ENCODE assay signal across 8 cellular contexts in genomic region chr6:133040025-133040838, GRCh38.
DNase-seq lines count a peak whose midpoint lies in the region; ATAC-seq and TF ChIP-seq lines count a peak whose summit lies in the region.

No MANE protein-coding gene starts in this region.

- no peak overlapping the region for H3K27ac Mint-ChIP-seq in activated CD8-positive, alpha-beta T cell treated with anti-CD3 and anti-CD28 coated beads for 36 hours

- no peaks in the 10 kb centered on the region for H3K36me3 ChIP-seq in SK-N-MC (ENCODE audit: insufficient read depth, low read length)

- no peaks in the 10 kb centered on the region for H3K36me3 Mint-ChIP-seq in activated CD8-positive, alpha-beta T cell treated with anti-CD3 and anti-CD28 coated beads for 36 hours (ENCODE audit: low read depth)

- H3K4me3 ChIP-seq in AG04450 (ENCODE audit: low read depth, low read length) (no peak overlapping the region), SK-N-MC (no peak overlapping the region; the same call in 1 of the 2 replicates)

- CTCF ChIA-PET in AG04450 (lab: Charles Lee), result interaction anchor here (0.6 to 1.6 kb wide), 13 partner anchors 11 to 512 kb away, joined by 3 to 10 read pairs (median 3); no protein-coding TSS in a partner anchor
- CTCF ChIA-PET in activated CD8-positive, alpha-beta T cell treated with anti-CD3 and anti-CD28 coated beads for 36 hours (lab: Charles Lee), result no interaction called here

- H3K4me1 Mint-ChIP-seq in activated CD8-positive, alpha-beta T cell treated with anti-CD3 and anti-CD28 coated beads for 36 hours (ENCODE audit: low read depth), result no peaks in the 10 kb centered on the region

- H3K9me3 ChIP-seq in AG04450 (ENCODE audit: control insufficient read depth, insufficient read depth, low read length) (no peaks in the 10 kb centered on the region), SK-N-MC (ENCODE audit: low read depth, low read length) (no peaks in the 10 kb centered on the region)

- POLR2A ChIA-PET in AG04450 (lab: Yijun Ruan, JAX), result no interaction called here
- POLR2A ChIA-PET in activated CD8-positive, alpha-beta T cell treated with anti-CD3 and anti-CD28 coated beads for 36 hours (lab: Charles Lee), result no interaction called here

- H3K27me3 Mint-ChIP-seq in activated CD8-positive, alpha-beta T cell treated with anti-CD3 and anti-CD28 coated beads for 36 hours, result peaks cover 6% of the 10 kb centered on the region

- no peak overlapping the region for H3K27ac ChIP-seq in AG04450 (ENCODE audit: low read depth, low read length)
- H3K27ac ChIP-seq in SK-N-MC, result 0 out of 2 replicates have a peak overlapping the region, but pooled peaks have one; percentile 13

- no peaks in the 10 kb centered on the region for H3K27me3 ChIP-seq in AG04450 (ENCODE audit: control insufficient read depth, insufficient read depth, low read length)

- peak; percentile 55 for ATAC-seq in GM18867 (IDR thresholded peaks at IDR 0.05; ENCODE audit: unreplicated experiment)
- ATAC-seq in activated CD8-positive, alpha-beta T cell treated with anti-CD3 and anti-CD28 coated beads for 36 hours, result no peak

- no peak overlapping the region for H3K4me3 Mint-ChIP-seq in activated CD8-positive, alpha-beta T cell treated with anti-CD3 and anti-CD28 coated beads for 36 hours

- peak; percentile 71 for TF ChIP-seq CTCF in AG04450 (IDR thresholded peaks at IDR 0.05; ENCODE audit: low read depth, low read length)
- no peak for TF ChIP-seq CTCF in activated CD8-positive, alpha-beta T cell treated with anti-CD3 and anti-CD28 coated beads for 36 hours (IDR thresholded peaks at IDR 0.05)

- no peaks in the 10 kb centered on the region for H3K9me3 Mint-ChIP-seq in activated CD8-positive, alpha-beta T cell treated with anti-CD3 and anti-CD28 coated beads for 36 hours

- DNase-seq in AG04450 (ENCODE audit: low read depth, low spot score) (no peak), SK-N-MC (ENCODE audit: low read depth, low spot score) (peak; percentile 24), hepatic stellate cell (ENCODE audit: low spot score) (peak; percentile 1), NCI-H2081 treated with DMSO at 0.1 percent for 48 hours (lab: John Stamatoyannopoulos, UW) (no peak), NOMO-1 treated with DMSO at 0.1 percent for 48 hours (lab: John Stamatoyannopoulos, UW; ENCODE audit: unreplicated experiment) (no peak), COR-L47 (lab: John Stamatoyannopoulos, UW) (no peak)
- DNase-seq in activated CD8-positive, alpha-beta T cell treated with anti-CD3 and anti-CD28 coated beads for 36 hours, result no peak

- H3K9ac ChIP-seq in SK-N-MC (ENCODE audit: insufficient read length), result no peak overlapping the region

- intact Hi-C loops in activated CD8-positive, alpha-beta T cell treated with anti-CD3 and anti-CD28 coated beads for 36 hours (cut with micrococcal nuclease), result no loop called here

Comparison
In these comparisons a context has a peak if more than half of its experiments do, and no peak if none do; other contexts are left out.
1. DNase-seq: peak in SK-N-MC (single experiment) and hepatic stellate cell (single experiment); none in AG04450 (single experiment), NCI-H2081 treated with DMSO at 0.1 percent for 48 hours (single experiment), NOMO-1 treated with DMSO at 0.1 percent for 48 hours (single experiment), COR-L47 (single experiment) and activated CD8-positive, alpha-beta T cell treated with anti-CD3 and anti-CD28 coated beads for 36 hours (single experiment).